Comparison of ENCODE assay signal across 2 cellular contexts in the genomic region with DNA sequence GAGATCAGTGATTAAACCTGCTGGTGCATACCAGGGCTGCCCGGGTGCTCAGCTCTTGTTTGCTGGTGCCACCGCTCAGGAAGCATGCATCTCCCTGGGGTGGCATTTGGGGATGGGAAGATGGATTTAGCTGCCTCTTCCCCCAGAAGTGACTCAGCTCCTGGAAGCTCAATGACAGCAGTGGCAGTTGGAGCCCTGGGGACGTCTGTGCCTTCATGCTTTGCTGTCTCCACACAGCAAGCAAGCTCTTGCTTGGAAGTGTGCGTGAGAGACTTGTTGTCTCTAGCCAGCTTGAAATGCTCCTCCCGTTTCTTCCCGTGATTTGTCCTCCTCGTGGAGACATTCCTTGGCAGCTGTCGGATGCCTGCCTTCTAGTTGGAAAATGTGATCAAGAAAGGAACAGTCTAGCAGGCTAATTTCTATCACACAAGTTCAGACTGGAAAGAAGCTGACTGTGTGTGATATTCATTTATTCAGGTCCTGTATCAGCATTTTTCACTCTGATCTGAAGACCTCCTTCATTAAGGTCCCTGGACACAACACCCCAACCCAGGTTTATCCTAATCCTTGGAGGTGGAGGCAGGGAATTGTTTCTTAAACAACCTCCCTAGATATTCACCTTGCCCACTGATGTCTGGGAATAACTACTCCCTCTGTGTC.
TF ChIP-seq lines count a peak whose summit lies in the region.

No MANE protein-coding gene starts in this region.

TF ChIP-seq in K562, 482 proteins besides CTCF, POLR2A, EP300 and RAD21 (continued from another document):
- TF ChIP-seq ZNF766 (CRISPR knock-in tag; conservative IDR thresholded peaks at IDR 0.05) (no peak), MEF2A (IDR thresholded peaks at IDR 0.05; ENCODE audit: control insufficient read depth, low read depth, low read length) (no peak), MAFG (tag; conservative IDR thresholded peaks at IDR 0.05) (0 out of 2 replicates have a peak, but pooled peaks have one; percentile 16), C11orf30 (IDR thresholded peaks at IDR 0.05; ENCODE audit: low read depth) (peak; percentile 44), NR4A1 (CRISPR knock-in tag; IDR thresholded peaks at IDR 0.05) (no peak), NR4A1 (tag; IDR thresholded peaks at IDR 0.05) (no peak), ZNF316 (IDR thresholded peaks at IDR 0.05) (peak; percentile 59), ETV6 (IDR thresholded peaks at IDR 0.05; ENCODE audit: borderline replicate concordance in 1 of 2, low read depth in 2 of 2, low read length in 1 of 2) (no peak), ETV6 (CRISPR knock-in tag; IDR thresholded peaks at IDR 0.05; ENCODE audit: borderline replicate concordance) (no peak)
- TF ChIP-seq, protein P1, sequence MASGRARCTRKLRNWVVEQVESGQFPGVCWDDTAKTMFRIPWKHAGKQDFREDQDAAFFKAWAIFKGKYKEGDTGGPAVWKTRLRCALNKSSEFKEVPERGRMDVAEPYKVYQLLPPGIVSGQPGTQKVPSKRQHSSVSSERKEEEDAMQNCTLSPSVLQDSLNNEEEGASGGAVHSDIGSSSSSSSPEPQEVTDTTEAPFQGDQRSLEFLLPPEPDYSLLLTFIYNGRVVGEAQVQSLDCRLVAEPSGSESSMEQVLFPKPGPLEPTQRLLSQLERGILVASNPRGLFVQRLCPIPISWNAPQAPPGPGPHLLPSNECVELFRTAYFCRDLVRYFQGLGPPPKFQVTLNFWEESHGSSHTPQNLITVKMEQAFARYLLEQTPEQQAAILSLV (tag; IDR thresholded peaks at IDR 0.05), result no peak

TF ChIP-seq in GM23338, 12 proteins besides CTCF, POLR2A, EP300 and RAD21 (continued from another document):
- TF ChIP-seq, protein P2, sequence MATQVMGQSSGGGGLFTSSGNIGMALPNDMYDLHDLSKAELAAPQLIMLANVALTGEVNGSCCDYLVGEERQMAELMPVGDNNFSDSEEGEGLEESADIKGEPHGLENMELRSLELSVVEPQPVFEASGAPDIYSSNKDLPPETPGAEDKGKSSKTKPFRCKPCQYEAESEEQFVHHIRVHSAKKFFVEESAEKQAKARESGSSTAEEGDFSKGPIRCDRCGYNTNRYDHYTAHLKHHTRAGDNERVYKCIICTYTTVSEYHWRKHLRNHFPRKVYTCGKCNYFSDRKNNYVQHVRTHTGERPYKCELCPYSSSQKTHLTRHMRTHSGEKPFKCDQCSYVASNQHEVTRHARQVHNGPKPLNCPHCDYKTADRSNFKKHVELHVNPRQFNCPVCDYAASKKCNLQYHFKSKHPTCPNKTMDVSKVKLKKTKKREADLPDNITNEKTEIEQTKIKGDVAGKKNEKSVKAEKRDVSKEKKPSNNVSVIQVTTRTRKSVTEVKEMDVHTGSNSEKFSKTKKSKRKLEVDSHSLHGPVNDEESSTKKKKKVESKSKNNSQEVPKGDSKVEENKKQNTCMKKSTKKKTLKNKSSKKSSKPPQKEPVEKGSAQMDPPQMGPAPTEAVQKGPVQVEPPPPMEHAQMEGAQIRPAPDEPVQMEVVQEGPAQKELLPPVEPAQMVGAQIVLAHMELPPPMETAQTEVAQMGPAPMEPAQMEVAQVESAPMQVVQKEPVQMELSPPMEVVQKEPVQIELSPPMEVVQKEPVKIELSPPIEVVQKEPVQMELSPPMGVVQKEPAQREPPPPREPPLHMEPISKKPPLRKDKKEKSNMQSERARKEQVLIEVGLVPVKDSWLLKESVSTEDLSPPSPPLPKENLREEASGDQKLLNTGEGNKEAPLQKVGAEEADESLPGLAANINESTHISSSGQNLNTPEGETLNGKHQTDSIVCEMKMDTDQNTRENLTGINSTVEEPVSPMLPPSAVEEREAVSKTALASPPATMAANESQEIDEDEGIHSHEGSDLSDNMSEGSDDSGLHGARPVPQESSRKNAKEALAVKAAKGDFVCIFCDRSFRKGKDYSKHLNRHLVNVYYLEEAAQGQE (IDR thresholded peaks at IDR 0.05; ENCODE audit: unreplicated experiment), result no peak
- TF ChIP-seq, protein P3, sequence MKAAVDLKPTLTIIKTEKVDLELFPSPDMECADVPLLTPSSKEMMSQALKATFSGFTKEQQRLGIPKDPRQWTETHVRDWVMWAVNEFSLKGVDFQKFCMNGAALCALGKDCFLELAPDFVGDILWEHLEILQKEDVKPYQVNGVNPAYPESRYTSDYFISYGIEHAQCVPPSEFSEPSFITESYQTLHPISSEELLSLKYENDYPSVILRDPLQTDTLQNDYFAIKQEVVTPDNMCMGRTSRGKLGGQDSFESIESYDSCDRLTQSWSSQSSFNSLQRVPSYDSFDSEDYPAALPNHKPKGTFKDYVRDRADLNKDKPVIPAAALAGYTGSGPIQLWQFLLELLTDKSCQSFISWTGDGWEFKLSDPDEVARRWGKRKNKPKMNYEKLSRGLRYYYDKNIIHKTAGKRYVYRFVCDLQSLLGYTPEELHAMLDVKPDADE (IDR thresholded peaks at IDR 0.05), result no peak
- TF ChIP-seq STAT1 (IDR thresholded peaks at IDR 0.05; ENCODE audit: unreplicated experiment) (no peak), ZNF331 (CRISPR knock-in tag; IDR thresholded peaks at IDR 0.05; ENCODE audit: low read depth) (no peak), JUNB (IDR thresholded peaks at IDR 0.05; ENCODE audit: unreplicated experiment) (no peak), ZNF114 (CRISPR knock-in tag; IDR thresholded peaks at IDR 0.05) (no peak), EZH2phosphoT487 (IDR thresholded peaks at IDR 0.05; ENCODE audit: unreplicated experiment) (no peak), POLR2AphosphoS5 (IDR thresholded peaks at IDR 0.05; ENCODE audit: low read depth) (no peak), EZH2 (IDR thresholded peaks at IDR 0.05; ENCODE audit: low read depth, unreplicated experiment) (no peak), CREB1 (CRISPR knock-in tag; IDR thresholded peaks at IDR 0.05; ENCODE audit: low read depth) (no peak)
- TF ChIP-seq, protein P4, sequence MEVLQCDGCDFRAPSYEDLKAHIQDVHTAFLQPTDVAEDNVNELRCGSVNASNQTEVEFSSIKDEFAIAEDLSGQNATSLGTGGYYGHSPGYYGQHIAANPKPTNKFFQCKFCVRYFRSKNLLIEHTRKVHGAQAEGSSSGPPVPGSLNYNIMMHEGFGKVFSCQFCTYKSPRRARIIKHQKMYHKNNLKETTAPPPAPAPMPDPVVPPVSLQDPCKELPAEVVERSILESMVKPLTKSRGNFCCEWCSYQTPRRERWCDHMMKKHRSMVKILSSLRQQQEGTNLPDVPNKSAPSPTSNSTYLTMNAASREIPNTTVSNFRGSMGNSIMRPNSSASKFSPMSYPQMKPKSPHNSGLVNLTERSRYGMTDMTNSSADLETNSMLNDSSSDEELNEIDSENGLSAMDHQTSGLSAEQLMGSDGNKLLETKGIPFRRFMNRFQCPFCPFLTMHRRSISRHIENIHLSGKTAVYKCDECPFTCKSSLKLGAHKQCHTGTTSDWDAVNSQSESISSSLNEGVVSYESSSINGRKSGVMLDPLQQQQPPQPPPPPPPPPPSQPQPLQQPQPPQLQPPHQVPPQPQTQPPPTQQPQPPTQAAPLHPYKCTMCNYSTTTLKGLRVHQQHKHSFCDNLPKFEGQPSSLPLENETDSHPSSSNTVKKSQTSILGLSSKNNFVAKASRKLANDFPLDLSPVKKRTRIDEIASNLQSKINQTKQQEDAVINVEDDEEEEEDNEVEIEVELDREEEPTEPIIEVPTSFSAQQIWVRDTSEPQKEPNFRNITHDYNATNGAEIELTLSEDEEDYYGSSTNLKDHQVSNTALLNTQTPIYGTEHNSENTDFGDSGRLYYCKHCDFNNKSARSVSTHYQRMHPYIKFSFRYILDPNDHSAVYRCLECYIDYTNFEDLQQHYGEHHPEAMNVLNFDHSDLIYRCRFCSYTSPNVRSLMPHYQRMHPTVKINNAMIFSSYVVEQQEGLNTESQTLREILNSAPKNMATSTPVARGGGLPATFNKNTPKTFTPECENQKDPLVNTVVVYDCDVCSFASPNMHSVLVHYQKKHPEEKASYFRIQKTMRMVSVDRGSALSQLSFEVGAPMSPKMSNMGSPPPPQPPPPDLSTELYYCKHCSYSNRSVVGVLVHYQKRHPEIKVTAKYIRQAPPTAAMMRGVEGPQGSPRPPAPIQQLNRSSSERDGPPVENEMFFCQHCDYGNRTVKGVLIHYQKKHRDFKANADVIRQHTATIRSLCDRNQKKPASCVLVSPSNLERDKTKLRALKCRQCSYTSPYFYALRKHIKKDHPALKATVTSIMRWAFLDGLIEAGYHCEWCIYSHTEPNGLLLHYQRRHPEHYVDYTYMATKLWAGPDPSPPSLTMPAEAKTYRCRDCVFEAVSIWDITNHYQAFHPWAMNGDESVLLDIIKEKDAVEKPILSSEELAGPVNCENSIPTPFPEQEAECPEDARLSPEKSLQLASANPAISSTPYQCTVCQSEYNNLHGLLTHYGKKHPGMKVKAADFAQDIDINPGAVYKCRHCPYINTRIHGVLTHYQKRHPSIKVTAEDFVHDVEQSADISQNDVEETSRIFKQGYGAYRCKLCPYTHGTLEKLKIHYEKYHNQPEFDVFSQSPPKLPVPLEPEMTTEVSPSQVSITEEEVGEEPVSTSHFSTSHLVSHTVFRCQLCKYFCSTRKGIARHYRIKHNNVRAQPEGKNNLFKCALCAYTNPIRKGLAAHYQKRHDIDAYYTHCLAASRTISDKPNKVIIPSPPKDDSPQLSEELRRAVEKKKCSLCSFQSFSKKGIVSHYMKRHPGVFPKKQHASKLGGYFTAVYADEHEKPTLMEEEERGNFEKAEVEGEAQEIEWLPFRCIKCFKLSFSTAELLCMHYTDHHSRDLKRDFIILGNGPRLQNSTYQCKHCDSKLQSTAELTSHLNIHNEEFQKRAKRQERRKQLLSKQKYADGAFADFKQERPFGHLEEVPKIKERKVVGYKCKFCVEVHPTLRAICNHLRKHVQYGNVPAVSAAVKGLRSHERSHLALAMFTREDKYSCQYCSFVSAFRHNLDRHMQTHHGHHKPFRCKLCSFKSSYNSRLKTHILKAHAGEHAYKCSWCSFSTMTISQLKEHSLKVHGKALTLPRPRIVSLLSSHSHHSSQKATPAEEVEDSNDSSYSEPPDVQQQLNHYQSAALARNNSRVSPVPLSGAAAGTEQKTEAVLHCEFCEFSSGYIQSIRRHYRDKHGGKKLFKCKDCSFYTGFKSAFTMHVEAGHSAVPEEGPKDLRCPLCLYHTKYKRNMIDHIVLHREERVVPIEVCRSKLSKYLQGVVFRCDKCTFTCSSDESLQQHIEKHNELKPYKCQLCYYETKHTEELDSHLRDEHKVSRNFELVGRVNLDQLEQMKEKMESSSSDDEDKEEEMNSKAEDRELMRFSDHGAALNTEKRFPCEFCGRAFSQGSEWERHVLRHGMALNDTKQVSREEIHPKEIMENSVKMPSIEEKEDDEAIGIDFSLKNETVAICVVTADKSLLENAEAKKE (CRISPR knock-in tag; IDR thresholded peaks at IDR 0.05), result no peak
TF ChIP-seq in GM23338: peak in this region for 0.
